8 cellular contexts compared by ENCODE assay signal in genomic region chr14:73787760-73788508, GRCh38.
DNase-seq lines count a peak whose midpoint lies in the region; ATAC-seq and TF ChIP-seq lines count a peak whose summit lies in the region.

No MANE protein-coding gene starts in this region.

- H3K27me3 ChIP-seq in OCI-LY1 (ENCODE audit: insufficient read depth, low read length) (no peaks in the 10 kb centered on the region), body of pancreas (no peaks in the 10 kb centered on the region), stomach (no peaks in the 10 kb centered on the region)

- H3F3A ChIP-seq in OCI-LY1 (ENCODE audit: insufficient read depth, low read length) = no peaks in the 10 kb centered on the region

- WGBS in body of pancreas, 2 donors = 2 to 3% methylated on average over 11 of the region's 11 CpGs
- WGBS in stomach, 5 donors = 0 to 2% (median 1%) methylated on average over 11 of the region's 11 CpGs

- H3K79me2 ChIP-seq in OCI-LY1 (ENCODE audit: insufficient read depth, low read length) = peaks cover 33% of the 10 kb centered on the region

- H3K4me1 ChIP-seq in OCI-LY1 (ENCODE audit: insufficient read depth, low read length, severe bottlenecking) = peaks cover 55% of the 10 kb centered on the region
- H3K4me1 ChIP-seq in body of pancreas = peaks cover 40% of the 10 kb centered on the region
- H3K4me1 ChIP-seq in stomach = peaks cover 56 to 76% (median 69%) of the 10 kb centered on the region in 4 donors

- peak overlapping the region; percentile 91 for H3K4me3 ChIP-seq in OCI-LY1 (ENCODE audit: low read depth, low read length, poor library complexity, severe bottlenecking)
- peak overlapping the region in 1 of 2 donors; percentile 47 for H3K4me3 ChIP-seq in body of pancreas
- peak overlapping the region; percentile 61 to 78 (median 68) for H3K4me3 ChIP-seq in stomach

- peak overlapping the region; percentile 72 for H3K27ac ChIP-seq in OCI-LY1 (ENCODE audit: low read depth, low read length, poor library complexity, severe bottlenecking)
- H3K27ac ChIP-seq in body of pancreas = peak overlapping the region; percentile 86 to 96 (median 96)
- peak overlapping the region; percentile 95 to 100 (median 98) for H3K27ac ChIP-seq in stomach

- intact Hi-C loops in body of pancreas (cut with DNase I) (loop anchor here (5.0 kb wide), 1 partner anchor 46 kb away; no protein-coding TSS in a partner anchor), stomach (cut with DNase I; ENCODE audit: low total_unique reads) (no loop called here)

- peak overlapping the region; percentile 83 for H3K4me2 ChIP-seq in OCI-LY1 (ENCODE audit: low read length)

- DNase-seq in NCI-H2171 treated with DMSO at 0.1 percent for 48 hours (lab: John Stamatoyannopoulos, UW) (peak; percentile 42), NCI-H2171 (lab: John Stamatoyannopoulos, UW) (no peak), body of pancreas (no peak), lung microvascular endothelial cell (ENCODE audit: low read depth in 2 of 2) (peak; percentile 32 to 71), stomach (no peak), kidney glomerular epithelial cell (lab: John Stamatoyannopoulos, UW) (no peak)

- ATAC-seq in body of pancreas (no peak), HG03469 (IDR thresholded peaks at IDR 0.05; ENCODE audit: unreplicated experiment) (no peak)

- no peak overlapping the region for H2AFZ ChIP-seq in OCI-LY1 (ENCODE audit: low read length)

- TF ChIP-seq POLR2A in body of pancreas (IDR thresholded peaks at IDR 0.05) = no peak
- no peak for TF ChIP-seq POLR2A in stomach (IDR thresholded peaks at IDR 0.05)

- no peaks in the 10 kb centered on the region for H3K9me3 ChIP-seq in OCI-LY1 (ENCODE audit: low read length)
- no peaks in the 10 kb centered on the region for H3K9me3 ChIP-seq in body of pancreas
- H3K9me3 ChIP-seq in stomach = no peaks in the 10 kb centered on the region

- H4K20me1 ChIP-seq in OCI-LY1 (ENCODE audit: insufficient read depth, low read length) = no peaks in the 10 kb centered on the region

- peak overlapping the region; percentile 88 for H3K9ac ChIP-seq in OCI-LY1 (ENCODE audit: low read length)

- no peak for TF ChIP-seq EP300 in stomach (IDR thresholded peaks at IDR 0.05)

- TF ChIP-seq CTCF in OCI-LY1 (IDR thresholded peaks at IDR 0.05; ENCODE audit: low read length) = no peak
- TF ChIP-seq CTCF in body of pancreas (IDR thresholded peaks at IDR 0.05) = no peak
- TF ChIP-seq CTCF in stomach (IDR thresholded peaks at IDR 0.05) = no peak

- no peaks in the 10 kb centered on the region for H3K36me3 ChIP-seq in OCI-LY1 (ENCODE audit: insufficient read depth, low read length)
- H3K36me3 ChIP-seq in body of pancreas (replicated peaks in 1 of 2; ENCODE audit: insufficient read depth in 1 of 2, low read depth in 2 of 2) = no peaks in the 10 kb centered on the region
- H3K36me3 ChIP-seq in stomach = no peaks in the 10 kb centered on the region

- no peaks in the 10 kb centered on the region for H3K9me2 ChIP-seq in OCI-LY1 (ENCODE audit: low read depth, low read length)

Comparison
In these comparisons a context has a peak if more than half of its experiments do, and no peak if none do; other contexts are left out.
1. DNase-seq: peak in NCI-H2171 treated with DMSO at 0.1 percent for 48 hours (single experiment) and lung microvascular endothelial cell (2 of 2); none in NCI-H2171 (single experiment), body of pancreas (0 of 4), stomach (single experiment) and kidney glomerular epithelial cell (single experiment).
2. Peak in every context shown above with its lines, with median percentiles within 50 percentile points of each other: H3K27ac ChIP-seq.